Comparison of ENCODE assay signal across 32 cellular contexts in the genomic region with DNA sequence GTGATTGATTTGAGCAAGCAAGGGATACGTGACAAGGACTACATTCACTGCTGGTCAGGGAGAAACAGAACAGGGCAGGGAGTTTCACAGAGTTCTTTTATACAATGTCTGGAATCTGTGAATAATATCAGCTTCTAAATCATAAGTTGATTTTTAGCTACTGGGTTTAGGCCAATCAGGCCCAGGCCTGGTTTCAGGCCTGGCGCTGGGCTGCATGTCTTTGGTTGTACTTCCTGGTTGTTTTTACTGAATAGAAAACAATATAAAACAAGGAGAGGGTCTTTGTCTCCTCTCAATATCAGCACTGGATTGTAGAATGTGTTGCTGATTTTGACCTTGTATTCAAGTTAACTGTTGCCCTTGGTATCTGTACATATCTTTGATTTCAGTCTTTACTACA. TPM values are rescaled to one million over a fixed set of nuclear protein-coding genes. Genes with fewer than 3 reads are reported as not detected.
"Had no signal": no experiment of that assay in that cellular context is flagged by ENCODE, and none has a peak within 500 bp of the region (broad histone marks: within the 10 kb centered on the region; RNA-seq: fewer than 3 reads in every experiment).

No MANE protein-coding gene starts in this region.

- H3K4me1 ChIP-seq: colonic mucosa, esophagus squamous epithelium, gastroesophageal sphincter had no signal

- ATAC-seq: activated T-cell treated with anti-CD3 and anti-CD28 coated beads, Interleukin-2, amount 50 U/mL, for 4 hours; activated T-helper 17 cell treated with anti-CD3 and anti-CD28 coated beads, Interleukin-2, amount 50 U/mL, for 72 hours; gastroesophageal sphincter had no signal

- DNase-seq: activated CD4-positive, alpha-beta memory T cell treated with anti-CD3 and anti-CD28 coated beads, Interleukin-2, amount 10 ng/mL, durations not matched to agents 7 days and 5 days; activated CD4-positive, alpha-beta T cell treated with anti-CD3 and anti-CD28 coated beads for 4 hours; activated CD4-positive, alpha-beta T cell treated with anti-CD3 and anti-CD28 coated beads, Interleukin-2, amount 10 ng/mL, durations not matched to agents 7 days and 5 days; activated CD4-positive, alpha-beta T cell treated with anti-CD3 and anti-CD28 coated beads, Interleukin-2, amount 50 U/mL, for 4 hours; activated CD4-positive, CD25-positive, alpha-beta regulatory T cell; activated CD4-positive, CD25-positive, alpha-beta regulatory T cell treated with anti-CD3 and anti-CD28 coated beads, Interleukin-2, amount 50 U/mL, for 72 hours; activated effector memory CD4-positive, alpha-beta T cell treated with Interleukin-2 at 50 U/mL for 16 hours; activated gamma-delta T cell treated with Interleukin-2 at 50 U/mL for 16 hours; activated naive CD4-positive, alpha-beta T cell treated with anti-CD3 and anti-CD28 coated beads, Interleukin-2, amount 50 U/mL, for 16 hours; activated naive CD4-positive, alpha-beta T cell treated with Interleukin-2 at 50 U/mL for 16 hours; activated T-cell treated with anti-CD3 and anti-CD28 coated beads, Interleukin-2, amount 50 U/mL, for 4 hours; amniotic stem cell; anterior cingulate cortex; central memory CD4-positive, alpha-beta T cell; cerebellar nuclear complex; colonic mucosa; effector CD8-positive, alpha-beta T cell; esophagus squamous epithelium; foreskin melanocyte; T-helper 2 cell had no signal

- H3K27me3 ChIP-seq: colonic mucosa, esophagus squamous epithelium, gastroesophageal sphincter had no signal

- H3K4me3 ChIP-seq: colonic mucosa, esophagus squamous epithelium, gastroesophageal sphincter had no signal

- H3K9me3 ChIP-seq: colonic mucosa, esophagus squamous epithelium, gastroesophageal sphincter had no signal

- H3K27ac ChIP-seq: colonic mucosa, epithelial cell of prostate, esophagus squamous epithelium, gastroesophageal sphincter had no signal

- H3K36me3 ChIP-seq: colonic mucosa, esophagus squamous epithelium, gastroesophageal sphincter had no signal

RNA-seq across cellular contexts. Expression of a gene that starts 0.9 kb away (rescaled TPM):
- total RNA-seq: activated CD4-positive, alpha-beta memory T cell treated with anti-CD3 and anti-CD28 coated beads, Interleukin-2, amount 10 ng/mL, durations not matched to agents 7 days and 5 days; activated CD4-positive, alpha-beta T cell treated with anti-CD3 and anti-CD28 coated beads, Interleukin-2, amount 10 ng/mL, durations not matched to agents 7 days and 5 days; activated T-helper 17 cell treated with anti-CD3 and anti-CD28 coated beads, Interleukin-2, amount 50 U/mL, for 72 hours; astrocyte; endothelial cell of umbilical vein; fibroblast of lung; fibroblast of villous mesenchyme; glomerular endothelial cell; T-helper 1 cell treated with Interleukin-12 subunit alpha and Interleukin-12 subunit beta and Interleukin-4 antibody, amounts not matched to agents 30 ng/mL and 1 ng/mL, for 36 hours had no signal
- polyA plus RNA-seq: endothelial cell of umbilical vein, fibroblast of lung had no signal

RNA-seq across cellular contexts. Expression of a gene that starts 39.2 kb away (rescaled TPM):
- total RNA-seq: activated CD4-positive, alpha-beta memory T cell treated with anti-CD3 and anti-CD28 coated beads, Interleukin-2, amount 10 ng/mL, durations not matched to agents 7 days and 5 days; activated CD4-positive, alpha-beta T cell treated with anti-CD3 and anti-CD28 coated beads, Interleukin-2, amount 10 ng/mL, durations not matched to agents 7 days and 5 days; activated T-cell treated with anti-CD3 and anti-CD28 coated beads, Interleukin-2, amount 50 U/mL, for 4 hours; activated T-helper 17 cell treated with anti-CD3 and anti-CD28 coated beads, Interleukin-2, amount 50 U/mL, for 72 hours; astrocyte; colonic mucosa; dermis microvascular lymphatic vessel endothelial cell; endothelial cell of umbilical vein; esophagus squamous epithelium; fibroblast of lung; fibroblast of villous mesenchyme; gastroesophageal sphincter; glomerular endothelial cell; T-helper 1 cell treated with Interleukin-12 subunit alpha and Interleukin-12 subunit beta and Interleukin-4 antibody, amounts not matched to agents 30 ng/mL and 1 ng/mL, for 36 hours had no signal
- polyA plus RNA-seq: adipose tissue, endothelial cell of umbilical vein, esophagus, fibroblast of lung had no signal
